Comparison of ENCODE assay signal across 1 cellular context in the genomic region with DNA sequence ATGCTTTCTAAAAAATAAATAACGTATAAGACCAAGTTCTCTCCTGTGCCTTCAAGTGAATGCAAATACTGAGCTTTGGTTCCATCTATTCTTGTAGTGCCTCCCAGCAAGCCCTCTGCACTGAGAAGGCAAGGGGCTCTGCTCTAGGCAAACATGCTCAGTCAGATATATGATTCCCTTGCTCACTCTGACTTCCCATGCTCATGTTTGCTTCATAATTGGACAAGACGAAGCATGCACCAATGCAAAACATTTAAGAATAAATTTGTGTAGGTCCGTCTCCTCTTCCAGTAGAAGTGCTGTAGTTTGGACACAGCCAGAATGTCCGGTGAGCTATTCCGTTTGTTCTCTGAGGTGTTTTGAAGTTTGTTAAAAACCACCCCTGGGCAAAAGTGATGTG.
TF ChIP-seq lines count a peak whose summit lies in the region.

No MANE protein-coding gene starts in this region.

TF ChIP-seq in GM12878, 131 proteins besides CTCF, POLR2A, EP300 and RAD21:
- TF ChIP-seq ZBED1 (IDR thresholded peaks at IDR 0.05; ENCODE audit: borderline replicate concordance) (no peak), KAT2A (conservative IDR thresholded peaks at IDR 0.05; ENCODE audit: control insufficient read depth, low read depth, low read length) (no peak), CEBPZ (IDR thresholded peaks at IDR 0.05; ENCODE audit: low read depth, low read length) (no peak), ZNF217 (IDR thresholded peaks at IDR 0.05) (no peak), PBX3 (IDR thresholded peaks at IDR 0.05; ENCODE audit: insufficient replicate concordance, low read depth, low read length) (no peak), REST (IDR thresholded peaks at IDR 0.05; ENCODE audit: low read depth, low read length) (no peak), PML (IDR thresholded peaks at IDR 0.05; ENCODE audit: low read length) (no peak), TAF1 (IDR thresholded peaks at IDR 0.05; ENCODE audit: borderline replicate concordance, low read depth, low read length) (no peak), NFXL1 (IDR thresholded peaks at IDR 0.05; ENCODE audit: borderline replicate concordance) (no peak), NBN (IDR thresholded peaks at IDR 0.05) (no peak)
- TF ChIP-seq, protein P1, sequence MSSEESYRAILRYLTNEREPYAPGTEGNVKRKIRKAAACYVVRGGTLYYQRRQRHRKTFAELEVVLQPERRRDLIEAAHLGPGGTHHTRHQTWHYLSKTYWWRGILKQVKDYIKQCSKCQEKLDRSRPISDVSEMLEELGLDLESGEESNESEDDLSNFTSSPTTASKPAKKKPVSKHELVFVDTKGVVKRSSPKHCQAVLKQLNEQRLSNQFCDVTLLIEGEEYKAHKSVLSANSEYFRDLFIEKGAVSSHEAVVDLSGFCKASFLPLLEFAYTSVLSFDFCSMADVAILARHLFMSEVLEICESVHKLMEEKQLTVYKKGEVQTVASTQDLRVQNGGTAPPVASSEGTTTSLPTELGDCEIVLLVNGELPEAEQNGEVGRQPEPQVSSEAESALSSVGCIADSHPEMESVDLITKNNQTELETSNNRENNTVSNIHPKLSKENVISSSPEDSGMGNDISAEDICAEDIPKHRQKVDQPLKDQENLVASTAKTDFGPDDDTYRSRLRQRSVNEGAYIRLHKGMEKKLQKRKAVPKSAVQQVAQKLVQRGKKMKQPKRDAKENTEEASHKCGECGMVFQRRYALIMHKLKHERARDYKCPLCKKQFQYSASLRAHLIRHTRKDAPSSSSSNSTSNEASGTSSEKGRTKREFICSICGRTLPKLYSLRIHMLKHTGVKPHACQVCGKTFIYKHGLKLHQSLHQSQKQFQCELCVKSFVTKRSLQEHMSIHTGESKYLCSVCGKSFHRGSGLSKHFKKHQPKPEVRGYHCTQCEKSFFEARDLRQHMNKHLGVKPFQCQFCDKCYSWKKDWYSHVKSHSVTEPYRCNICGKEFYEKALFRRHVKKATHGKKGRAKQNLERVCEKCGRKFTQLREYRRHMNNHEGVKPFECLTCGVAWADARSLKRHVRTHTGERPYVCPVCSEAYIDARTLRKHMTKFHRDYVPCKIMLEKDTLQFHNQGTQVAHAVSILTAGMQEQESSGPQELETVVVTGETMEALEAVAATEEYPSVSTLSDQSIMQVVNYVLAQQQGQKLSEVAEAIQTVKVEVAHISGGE (CRISPR knock-in tag; IDR thresholded peaks at IDR 0.05), result no peak
